ENCODE assay signal across 9 cellular contexts in genomic region chr20:3749689-3750639, GRCh38. TPM values are rescaled to one million over a fixed set of nuclear protein-coding genes. Genes with fewer than 3 reads are reported as not detected.
DNase-seq lines count a peak whose midpoint lies in the region; ATAC-seq and TF ChIP-seq lines count a peak whose summit lies in the region.
"Had no signal": no experiment of that assay in that cellular context is flagged by ENCODE, and none has a peak within 500 bp of the region (broad histone marks: within the 10 kb centered on the region; RNA-seq: fewer than 3 reads in every experiment).

No MANE protein-coding gene starts in this region.

- no peak overlapping the region for H3K27ac Mint-ChIP-seq in H9
- H3K27ac Mint-ChIP-seq: activated naive CD8-positive, alpha-beta T cell had no signal

- no peak overlapping the region for H3T11ph ChIP-seq in H9 (ENCODE audit: low read length)

- H3K9me3 ChIP-seq in H9 (ENCODE audit: control insufficient read depth, low read depth, low read length) (no peaks in the 10 kb centered on the region), SU-DHL-6 (ENCODE audit: insufficient read depth, low read length) (no peaks in the 10 kb centered on the region), neural cell (ENCODE audit: low read length) (no peaks in the 10 kb centered on the region)

- H2BK12ac ChIP-seq in H9 (ENCODE audit: insufficient read length, low read depth, low read length): no peak overlapping the region

- H3K9ac ChIP-seq in H9 (ENCODE audit: extremely low read depth, insufficient read length, low read length) (no peak overlapping the region), SU-DHL-6 (ENCODE audit: low read length) (no peak overlapping the region), neural cell (ENCODE audit: low read length) (no peak overlapping the region)

- no peaks in the 10 kb centered on the region for H3K79me1 ChIP-seq in H9 (ENCODE audit: insufficient read depth, low read depth, low read length, poor library complexity, severe bottlenecking)

- H3K4me1 ChIP-seq in H9 (ENCODE audit: insufficient read depth, low read length): peaks cover 2% of the 10 kb centered on the region; the same call in 1 of the 2 replicates

- H4K8ac ChIP-seq in H9 (replicated peaks; ENCODE audit: insufficient read length, low read depth, low read length): no peak overlapping the region

- DNase-seq in AG09319 (ENCODE audit: extremely low read depth, low read depth): no peak
- peak; percentile 86 for DNase-seq in H9
- peak; percentile 61 to 64 for DNase-seq in erythroblast (lab: John Stamatoyannopoulos, UW)
- no peak for DNase-seq in SIG-M5 (lab: John Stamatoyannopoulos, UW)

- H2BK120ac ChIP-seq in H9 (ENCODE audit: low read depth, low read length, poor library complexity, severe bottlenecking): no peak overlapping the region

- no CpG with 5 or more reads among the region's 74 CpGs for WGBS in H9 (ENCODE audit: extremely low coverage, insufficient read length, low lambda C conversion rate)

- H3F3A ChIP-seq in SU-DHL-6 (ENCODE audit: insufficient read depth) (no peaks in the 10 kb centered on the region), neural cell (ENCODE audit: insufficient read depth, low read length, poor library complexity, severe bottlenecking) (no peaks in the 10 kb centered on the region)

- no peak overlapping the region for H3K4me3 ChIP-seq in SU-DHL-6 (ENCODE audit: insufficient read depth, low read length, poor library complexity, severe bottlenecking)
- no peak overlapping the region for H3K4me3 ChIP-seq in neural cell (ENCODE audit: low read length)

- H2BK20ac ChIP-seq in H9 (ENCODE audit: low read depth, low read length, poor library complexity, severe bottlenecking): no peak overlapping the region

- H3K4ac ChIP-seq in H9 (ENCODE audit: low read depth, low read length): no peak overlapping the region

- H3K27ac ChIP-seq in H9 (ENCODE audit: insufficient read length, low read depth, low read length) (no peak overlapping the region), SU-DHL-6 (ENCODE audit: low read depth, low read length) (no peak overlapping the region), neural cell (ENCODE audit: low read length) (no peak overlapping the region)

- no peak overlapping the region for H2AFZ ChIP-seq in H9 (ENCODE audit: low read length)
- H2AFZ ChIP-seq in SU-DHL-6 (ENCODE audit: low read depth, low read length, severe bottlenecking): no peak overlapping the region
- no peak overlapping the region for H2AFZ ChIP-seq in neural cell (ENCODE audit: low read depth, low read length)

- H3K4me1 Mint-ChIP-seq in H9: peaks cover 10 to 22% of the 10 kb centered on the region in 2 experiments

- H3K18ac ChIP-seq in H9 (ENCODE audit: insufficient read length, low read depth, low read length): no peak overlapping the region

- H3K4me3 Mint-ChIP-seq in H9: peak overlapping the region; percentile 55 to 73
- H3K4me3 Mint-ChIP-seq: activated naive CD8-positive, alpha-beta T cell had no signal

- peaks cover 5 to 11% (median 10%) of the 10 kb centered on the region in 3 experiments; a peak in 5 of 7 replicates for H3K36me3 Mint-ChIP-seq in H9 (ENCODE audit: insufficient read depth in 1 of 3, low read depth in 3 of 3)
- H3K36me3 Mint-ChIP-seq: activated naive CD8-positive, alpha-beta T cell had no signal

- H3K4me2 ChIP-seq in H9 (ENCODE audit: insufficient read depth, insufficient read length, low read length) (peak overlapping the region; percentile 81), SU-DHL-6 (ENCODE audit: low read depth, low read length, poor library complexity, severe bottlenecking) (no peak overlapping the region), neural cell (ENCODE audit: low read length) (no peak overlapping the region)

- no peak overlapping the region for H4K5ac ChIP-seq in H9 (ENCODE audit: insufficient read length, low read depth, low read length)

- H3K79me2 ChIP-seq in H9 (ENCODE audit: insufficient read depth, low read length) (no peaks in the 10 kb centered on the region), SU-DHL-6 (ENCODE audit: insufficient read depth, low read length) (no peaks in the 10 kb centered on the region), neural cell (replicated peaks; ENCODE audit: insufficient read depth, low read length) (no peaks in the 10 kb centered on the region)

- H2BK5ac ChIP-seq in H9 (ENCODE audit: insufficient read length, low read length): no peak overlapping the region

- H3K9me3 Mint-ChIP-seq in H9: no peaks in the 10 kb centered on the region

- TF ChIP-seq EP300 in neural cell (conservative IDR thresholded peaks at IDR 0.05; ENCODE audit: poor library complexity, severe bottlenecking): no peak

- H2AK5ac ChIP-seq in H9 (ENCODE audit: insufficient read length, low read length): no peak overlapping the region

- peak; percentile 14; the same call in 1 of the 2 replicates for TF ChIP-seq CTCF in AG09319 (IDR thresholded peaks at IDR 0.05; ENCODE audit: low read depth, low read length)
- peak; percentile 99 for TF ChIP-seq CTCF in H9 (conservative IDR thresholded peaks at IDR 0.05)
- TF ChIP-seq CTCF in SU-DHL-6 (IDR thresholded peaks at IDR 0.05; ENCODE audit: insufficient read depth, low read length, poor library complexity, severe bottlenecking): peak; percentile 63
- peak; percentile 41 for TF ChIP-seq CTCF in neural cell (IDR thresholded peaks at IDR 0.05; ENCODE audit: poor library complexity, severe bottlenecking)

- no peak for TF ChIP-seq POLR2A in erythroblast (IDR thresholded peaks at IDR 0.05; ENCODE audit: low read length)

- H4K20me1 ChIP-seq in H9 (ENCODE audit: control insufficient read depth, insufficient read depth, insufficient read length) (no peaks in the 10 kb centered on the region), SU-DHL-6 (ENCODE audit: low read depth, low read length) (no peaks in the 10 kb centered on the region; the same call in 1 of the 2 replicates), neural cell (ENCODE audit: insufficient read depth) (no peaks in the 10 kb centered on the region)

- H4K91ac ChIP-seq in H9 (ENCODE audit: insufficient read length, low read depth, low read length): no peak overlapping the region

- H3K14ac ChIP-seq in H9 (ENCODE audit: insufficient read depth, low read length): no peak overlapping the region; the same call in 1 of the 2 replicates

- H3K27me3 Mint-ChIP-seq in H9 (ENCODE audit: low read depth): peaks cover 62% of the 10 kb centered on the region

- no peaks in the 10 kb centered on the region for H3K9me2 ChIP-seq in SU-DHL-6 (replicated peaks; ENCODE audit: insufficient read depth, low read length)
- no peaks in the 10 kb centered on the region for H3K9me2 ChIP-seq in neural cell (ENCODE audit: insufficient read depth, low read length)

- no peak overlapping the region for H3K23ac ChIP-seq in H9 (ENCODE audit: insufficient read length, low read depth, low read length)

- no peak overlapping the region for H2BK15ac ChIP-seq in H9 (ENCODE audit: low read depth, low read length)

- no peak for ATAC-seq in GM18511 (IDR thresholded peaks at IDR 0.05; ENCODE audit: unreplicated experiment)
- ATAC-seq in HG03139 (IDR thresholded peaks at IDR 0.05; ENCODE audit: unreplicated experiment): no peak

- no peak overlapping the region for H3K56ac ChIP-seq in H9 (ENCODE audit: insufficient read length, low read depth, low read length)

- H3K36me3 ChIP-seq in SU-DHL-6 (ENCODE audit: low read length) (no peaks in the 10 kb centered on the region), neural cell (ENCODE audit: insufficient read depth, low read length) (no peaks in the 10 kb centered on the region)

- TF ChIP-seq RAD21 in neural cell (conservative IDR thresholded peaks at IDR 0.05): no peak

- H3K23me2 ChIP-seq in H9 (ENCODE audit: insufficient read length, low read depth, low read length, poor library complexity, severe bottlenecking): peaks cover 26% of the 10 kb centered on the region

- H3K27me3 ChIP-seq in H9 (ENCODE audit: insufficient read depth, low read length) (peaks cover 13% of the 10 kb centered on the region), SU-DHL-6 (ENCODE audit: low read length) (no peaks in the 10 kb centered on the region), neural cell (ENCODE audit: insufficient read depth, low read depth, low read length) (peaks cover 54% of the 10 kb centered on the region)

TF ChIP-seq in neural cell, 6 proteins besides CTCF, POLR2A, EP300 and RAD21 (continues in another document):
- TF ChIP-seq TAF1 (IDR thresholded peaks at IDR 0.05; ENCODE audit: low read depth): no peak
- TF ChIP-seq SMC3 (conservative IDR thresholded peaks at IDR 0.05; ENCODE audit: poor library complexity): no peak
- no peak for TF ChIP-seq EZH2 (IDR thresholded peaks at IDR 0.05; ENCODE audit: borderline replicate concordance, insufficient read depth, low read length, poor library complexity, severe bottlenecking)
- no peak for TF ChIP-seq POLR2AphosphoS5 (IDR thresholded peaks at IDR 0.05)

RNA-seq across cellular contexts. Expression of gene HSPA12B, which starts 17.5 kb away (rescaled TPM):
- total RNA-seq in H9 (2021): 2.7 and 2.9 TPM in 2 replicates
- not detected in 2 replicates for polyA plus RNA-seq in neural cell
- not detected in 2 replicates for polyA minus RNA-seq in neural cell

RNA-seq across cellular contexts. Expression of gene ADISSP, which starts 17.6 kb away (rescaled TPM):
- total RNA-seq in H9 (2021): 79.2 and 80.9 TPM in 2 replicates
- 39.8 and 48.7 TPM in 2 replicates for polyA plus RNA-seq in neural cell
- 16.1 and 19.2 TPM in 2 replicates for polyA minus RNA-seq in neural cell

RNA-seq across cellular contexts. Expression of gene SPEF1, which starts 31.3 kb away (rescaled TPM):
- 0.22 and 0.24 TPM in 2 replicates for total RNA-seq in H9 (2021)
- polyA plus RNA-seq in neural cell: 0.58 and 2.8 TPM in 2 replicates
- 0.58 and 0.73 TPM in 2 replicates for polyA minus RNA-seq in neural cell

RNA-seq across cellular contexts. Expression of gene CENPB, which starts 36.6 kb away (rescaled TPM):
- total RNA-seq in H9 (2021): 63.1 and 64.0 TPM in 2 replicates
- 37.9 and 46.6 TPM in 2 replicates for polyA plus RNA-seq in neural cell
- polyA minus RNA-seq in neural cell: 78.1 and 94.0 TPM in 2 replicates

RNA-seq across cellular contexts. Expression of gene SIGLEC1, which starts 37.6 kb away (rescaled TPM):
- not detected in 2 replicates for total RNA-seq in H9 (2021)
- polyA plus RNA-seq in neural cell: 0.12 TPM in 1 of 2 replicates, not detected in the other
- polyA minus RNA-seq in neural cell: not detected in 2 replicates

Comparison
In these comparisons a context has a peak if more than half of its experiments do, and no peak if none do; other contexts are left out.
1. DNase-seq: peak in H9 (single experiment) and erythroblast (2 of 2); none in AG09319 (single experiment) and SIG-M5 (single experiment).
2. CTCF ChIP-seq: peak in every context shown above with its lines; median percentile 99 in H9; 63 in SU-DHL-6; 41 in neural cell; 14 in AG09319.